2 cellular contexts compared by ENCODE assay signal in the genomic region with DNA sequence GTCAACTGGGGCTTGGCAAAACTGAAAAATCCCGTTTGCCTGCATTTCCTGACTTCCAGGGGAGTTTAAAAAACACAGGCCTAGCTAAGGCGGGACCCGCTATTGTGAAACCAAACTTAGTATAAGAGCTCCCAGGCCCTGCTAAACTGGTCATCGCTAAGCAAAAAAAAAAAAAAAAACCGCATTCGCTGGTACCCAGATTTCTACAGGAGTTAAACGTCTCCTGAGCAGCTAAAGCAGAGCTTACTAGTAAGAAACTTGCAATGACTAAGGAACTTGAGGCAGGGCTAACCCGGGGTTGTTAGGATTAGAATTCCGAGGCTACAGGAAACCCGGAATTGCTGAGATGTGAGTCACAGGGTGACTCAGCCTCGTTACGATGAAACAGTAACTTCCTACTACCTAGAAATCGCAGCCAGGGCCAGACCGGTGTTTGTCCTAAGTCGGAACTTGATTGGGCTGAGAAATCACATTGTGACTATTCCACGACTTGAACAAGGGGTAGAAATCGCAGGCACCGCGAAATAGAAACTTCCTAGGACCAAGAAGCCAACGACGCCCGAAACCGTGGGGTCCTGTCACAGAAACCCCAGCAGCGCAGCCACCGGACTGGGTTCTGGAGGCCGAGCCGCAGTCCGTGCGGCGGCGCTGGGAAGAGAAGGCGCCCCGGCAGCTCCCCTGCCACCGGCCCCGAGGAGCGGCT.
TF ChIP-seq lines count a peak whose summit lies in the region.

No MANE protein-coding gene starts in this region.

TF ChIP-seq in GM23338, 12 proteins besides CTCF, POLR2A, EP300 and RAD21 (continued from another document):
- TF ChIP-seq, protein P1, sequence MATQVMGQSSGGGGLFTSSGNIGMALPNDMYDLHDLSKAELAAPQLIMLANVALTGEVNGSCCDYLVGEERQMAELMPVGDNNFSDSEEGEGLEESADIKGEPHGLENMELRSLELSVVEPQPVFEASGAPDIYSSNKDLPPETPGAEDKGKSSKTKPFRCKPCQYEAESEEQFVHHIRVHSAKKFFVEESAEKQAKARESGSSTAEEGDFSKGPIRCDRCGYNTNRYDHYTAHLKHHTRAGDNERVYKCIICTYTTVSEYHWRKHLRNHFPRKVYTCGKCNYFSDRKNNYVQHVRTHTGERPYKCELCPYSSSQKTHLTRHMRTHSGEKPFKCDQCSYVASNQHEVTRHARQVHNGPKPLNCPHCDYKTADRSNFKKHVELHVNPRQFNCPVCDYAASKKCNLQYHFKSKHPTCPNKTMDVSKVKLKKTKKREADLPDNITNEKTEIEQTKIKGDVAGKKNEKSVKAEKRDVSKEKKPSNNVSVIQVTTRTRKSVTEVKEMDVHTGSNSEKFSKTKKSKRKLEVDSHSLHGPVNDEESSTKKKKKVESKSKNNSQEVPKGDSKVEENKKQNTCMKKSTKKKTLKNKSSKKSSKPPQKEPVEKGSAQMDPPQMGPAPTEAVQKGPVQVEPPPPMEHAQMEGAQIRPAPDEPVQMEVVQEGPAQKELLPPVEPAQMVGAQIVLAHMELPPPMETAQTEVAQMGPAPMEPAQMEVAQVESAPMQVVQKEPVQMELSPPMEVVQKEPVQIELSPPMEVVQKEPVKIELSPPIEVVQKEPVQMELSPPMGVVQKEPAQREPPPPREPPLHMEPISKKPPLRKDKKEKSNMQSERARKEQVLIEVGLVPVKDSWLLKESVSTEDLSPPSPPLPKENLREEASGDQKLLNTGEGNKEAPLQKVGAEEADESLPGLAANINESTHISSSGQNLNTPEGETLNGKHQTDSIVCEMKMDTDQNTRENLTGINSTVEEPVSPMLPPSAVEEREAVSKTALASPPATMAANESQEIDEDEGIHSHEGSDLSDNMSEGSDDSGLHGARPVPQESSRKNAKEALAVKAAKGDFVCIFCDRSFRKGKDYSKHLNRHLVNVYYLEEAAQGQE (IDR thresholded peaks at IDR 0.05; ENCODE audit: unreplicated experiment), result no peak
- TF ChIP-seq EZH2 (IDR thresholded peaks at IDR 0.05; ENCODE audit: low read depth, unreplicated experiment), result no peak

TF ChIP-seq in GM12878, 131 proteins besides CTCF, POLR2A, EP300 and RAD21 (continued from another document):
- TF ChIP-seq ESRRA (IDR thresholded peaks at IDR 0.05; ENCODE audit: low read length) (no peak), CBX3 (IDR thresholded peaks at IDR 0.05; ENCODE audit: borderline replicate concordance, low read depth) (no peak), NFIC (IDR thresholded peaks at IDR 0.05; ENCODE audit: low read depth, low read length) (no peak), ZNF592 (IDR thresholded peaks at IDR 0.05) (no peak), IKZF1 (conservative IDR thresholded peaks at IDR 0.05) (0 out of 2 replicates have a peak, but pooled peaks have one; percentile 25), HDAC2 (IDR thresholded peaks at IDR 0.05) (no peak), CREB1 (IDR thresholded peaks at IDR 0.05; ENCODE audit: low read depth) (peak; percentile 59), POLR2AphosphoS5 (IDR thresholded peaks at IDR 0.05; ENCODE audit: low read length) (no peak; the same call in 1 of the 2 replicates), IKZF2 (IDR thresholded peaks at IDR 0.05) (0 out of 4 replicates have a peak, but pooled peaks of 1 of the 2 experiments have one; percentile 51), EED (IDR thresholded peaks at IDR 0.05; ENCODE audit: low read depth) (0 out of 2 replicates have a peak, but pooled peaks have one; percentile 31), RELB (IDR thresholded peaks at IDR 0.05; ENCODE audit: low read depth) (no peak), SMARCA5 (IDR thresholded peaks at IDR 0.05) (peak; percentile 33; the same call in 1 of the 2 replicates), RUNX3 (IDR thresholded peaks at IDR 0.05; ENCODE audit: low read length) (peak; percentile 67)
- TF ChIP-seq, protein P2, sequence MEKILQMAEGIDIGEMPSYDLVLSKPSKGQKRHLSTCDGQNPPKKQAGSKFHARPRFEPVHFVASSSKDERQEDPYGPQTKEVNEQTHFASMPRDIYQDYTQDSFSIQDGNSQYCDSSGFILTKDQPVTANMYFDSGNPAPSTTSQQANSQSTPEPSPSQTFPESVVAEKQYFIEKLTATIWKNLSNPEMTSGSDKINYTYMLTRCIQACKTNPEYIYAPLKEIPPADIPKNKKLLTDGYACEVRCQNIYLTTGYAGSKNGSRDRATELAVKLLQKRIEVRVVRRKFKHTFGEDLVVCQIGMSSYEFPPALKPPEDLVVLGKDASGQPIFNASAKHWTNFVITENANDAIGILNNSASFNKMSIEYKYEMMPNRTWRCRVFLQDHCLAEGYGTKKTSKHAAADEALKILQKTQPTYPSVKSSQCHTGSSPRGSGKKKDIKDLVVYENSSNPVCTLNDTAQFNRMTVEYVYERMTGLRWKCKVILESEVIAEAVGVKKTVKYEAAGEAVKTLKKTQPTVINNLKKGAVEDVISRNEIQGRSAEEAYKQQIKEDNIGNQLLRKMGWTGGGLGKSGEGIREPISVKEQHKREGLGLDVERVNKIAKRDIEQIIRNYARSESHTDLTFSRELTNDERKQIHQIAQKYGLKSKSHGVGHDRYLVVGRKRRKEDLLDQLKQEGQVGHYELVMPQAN (conservative IDR thresholded peaks at IDR 0.05), result peak; percentile 32; the same call in 1 of the 2 replicates
TF ChIP-seq in GM12878: peak in this region for 13.
